Comparison of ENCODE assay signal across 1 cellular context in the genomic region with DNA sequence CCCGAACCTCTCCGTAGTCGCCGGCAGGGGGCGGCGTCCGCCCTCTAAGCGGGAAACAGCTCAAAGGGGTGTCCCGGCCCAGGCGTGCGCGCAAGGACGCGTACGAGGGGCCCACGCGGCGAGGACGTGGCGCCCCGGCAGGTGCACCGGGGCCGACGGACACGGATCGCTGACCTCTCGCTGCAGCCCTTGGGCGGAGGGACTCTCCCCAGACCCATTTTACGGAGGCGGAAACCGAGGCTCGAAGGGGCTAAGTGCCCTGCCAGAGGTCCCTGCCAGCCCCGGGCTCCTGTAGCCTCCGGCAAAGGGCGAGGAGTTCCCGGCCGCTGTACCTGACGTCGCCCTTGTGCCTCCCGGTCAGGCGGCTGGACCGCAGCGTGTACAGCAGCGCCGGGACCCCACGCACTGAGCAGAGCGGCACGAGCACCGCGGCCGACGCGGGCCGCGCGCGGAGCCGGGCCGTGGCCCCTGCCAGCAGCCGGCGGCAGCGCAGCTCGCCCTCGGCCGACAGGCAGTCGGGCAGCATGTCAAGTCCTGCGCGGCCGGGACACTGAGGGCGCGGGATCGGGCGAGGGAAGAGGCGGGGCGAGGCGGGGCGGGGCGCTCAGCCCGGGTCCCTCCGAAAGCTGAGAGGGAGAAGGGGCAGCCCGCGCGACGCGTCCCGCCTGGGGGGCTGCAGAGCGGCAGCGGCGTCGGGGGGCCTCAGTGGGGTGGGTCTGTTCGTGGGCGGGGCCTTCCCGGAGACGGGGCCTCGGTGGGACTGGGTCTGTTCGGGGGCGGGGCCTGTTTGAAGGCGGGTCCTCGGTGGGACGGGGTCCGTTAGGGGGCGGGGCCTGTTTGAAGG.
TF ChIP-seq lines count a peak whose summit lies in the region.

A gene with protein sequence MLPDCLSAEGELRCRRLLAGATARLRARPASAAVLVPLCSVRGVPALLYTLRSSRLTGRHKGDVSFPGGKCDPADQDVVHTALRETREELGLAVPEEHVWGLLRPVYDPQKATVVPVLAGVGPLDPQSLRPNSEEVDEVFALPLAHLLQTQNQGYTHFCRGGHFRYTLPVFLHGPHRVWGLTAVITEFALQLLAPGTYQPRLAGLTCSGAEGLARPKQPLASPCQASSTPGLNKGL (minus strand): TSS at position 552 of the 844 bp plus-strand sequence. CDS start 26 bp downstream, at position 526.

TF ChIP-seq in HepG2, 621 proteins besides CTCF, POLR2A, EP300 and RAD21 (continued from another document and continues in another):
- TF ChIP-seq, protein P1, sequence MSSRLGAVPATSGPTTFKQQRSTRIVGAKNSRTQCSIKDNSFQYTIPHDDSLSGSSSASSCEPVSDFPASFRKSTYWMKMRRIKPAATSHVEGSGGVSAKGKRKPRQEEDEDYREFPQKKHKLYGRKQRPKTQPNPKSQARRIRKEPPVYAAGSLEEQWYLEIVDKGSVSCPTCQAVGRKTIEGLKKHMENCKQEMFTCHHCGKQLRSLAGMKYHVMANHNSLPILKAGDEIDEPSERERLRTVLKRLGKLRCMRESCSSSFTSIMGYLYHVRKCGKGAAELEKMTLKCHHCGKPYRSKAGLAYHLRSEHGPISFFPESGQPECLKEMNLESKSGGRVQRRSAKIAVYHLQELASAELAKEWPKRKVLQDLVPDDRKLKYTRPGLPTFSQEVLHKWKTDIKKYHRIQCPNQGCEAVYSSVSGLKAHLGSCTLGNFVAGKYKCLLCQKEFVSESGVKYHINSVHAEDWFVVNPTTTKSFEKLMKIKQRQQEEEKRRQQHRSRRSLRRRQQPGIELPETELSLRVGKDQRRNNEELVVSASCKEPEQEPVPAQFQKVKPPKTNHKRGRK (CRISPR knock-in tag; IDR thresholded peaks at IDR 0.05), result no peak
- peak; percentile 75; the same call in 1 of the 2 replicates for TF ChIP-seq DMAP1 (CRISPR knock-in tag; IDR thresholded peaks at IDR 0.05)
- peak; percentile 55; the same call in 1 of the 2 replicates for TF ChIP-seq ZNF20 (CRISPR knock-in tag; IDR thresholded peaks at IDR 0.05)
- 0 out of 2 replicates have a peak, but pooled peaks have one; percentile 44 for TF ChIP-seq ZNF34 (CRISPR knock-in tag; IDR thresholded peaks at IDR 0.05; ENCODE audit: borderline replicate concordance)
- TF ChIP-seq, protein P2, sequence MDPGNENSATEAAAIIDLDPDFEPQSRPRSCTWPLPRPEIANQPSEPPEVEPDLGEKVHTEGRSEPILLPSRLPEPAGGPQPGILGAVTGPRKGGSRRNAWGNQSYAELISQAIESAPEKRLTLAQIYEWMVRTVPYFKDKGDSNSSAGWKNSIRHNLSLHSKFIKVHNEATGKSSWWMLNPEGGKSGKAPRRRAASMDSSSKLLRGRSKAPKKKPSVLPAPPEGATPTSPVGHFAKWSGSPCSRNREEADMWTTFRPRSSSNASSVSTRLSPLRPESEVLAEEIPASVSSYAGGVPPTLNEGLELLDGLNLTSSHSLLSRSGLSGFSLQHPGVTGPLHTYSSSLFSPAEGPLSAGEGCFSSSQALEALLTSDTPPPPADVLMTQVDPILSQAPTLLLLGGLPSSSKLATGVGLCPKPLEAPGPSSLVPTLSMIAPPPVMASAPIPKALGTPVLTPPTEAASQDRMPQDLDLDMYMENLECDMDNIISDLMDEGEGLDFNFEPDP (CRISPR knock-in tag; conservative IDR thresholded peaks at IDR 0.05), result no peak
- TF ChIP-seq ASH2L (IDR thresholded peaks at IDR 0.05; ENCODE audit: insufficient read length, low read depth, low read length), result no peak
- TF ChIP-seq ZMYM4 (CRISPR knock-in tag; IDR thresholded peaks at IDR 0.05), result no peak
- peak; percentile 43; the same call in 1 of the 2 replicates for TF ChIP-seq BHLHE40 (IDR thresholded peaks at IDR 0.05; ENCODE audit: low read length)
- TF ChIP-seq KAT2B (IDR thresholded peaks at IDR 0.05; ENCODE audit: borderline replicate concordance, low read depth, low read length), result no peak
- peak; percentile 70; the same call in 1 of the 2 replicates for TF ChIP-seq ZNF329 (CRISPR knock-in tag; IDR thresholded peaks at IDR 0.05; ENCODE audit: low read depth)
- TF ChIP-seq ZBTB42 (CRISPR knock-in tag; IDR thresholded peaks at IDR 0.05), result no peak
- peak; percentile 42 for TF ChIP-seq FOXA3 (CRISPR knock-in tag; IDR thresholded peaks at IDR 0.05)
- TF ChIP-seq EEA1 (CRISPR knock-in tag; IDR thresholded peaks at IDR 0.05; ENCODE audit: borderline replicate concordance), result 0 out of 2 replicates have a peak, but pooled peaks have one; percentile 55
- TF ChIP-seq, protein P3, sequence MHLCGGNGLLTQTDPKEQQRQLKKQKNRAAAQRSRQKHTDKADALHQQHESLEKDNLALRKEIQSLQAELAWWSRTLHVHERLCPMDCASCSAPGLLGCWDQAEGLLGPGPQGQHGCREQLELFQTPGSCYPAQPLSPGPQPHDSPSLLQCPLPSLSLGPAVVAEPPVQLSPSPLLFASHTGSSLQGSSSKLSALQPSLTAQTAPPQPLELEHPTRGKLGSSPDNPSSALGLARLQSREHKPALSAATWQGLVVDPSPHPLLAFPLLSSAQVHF (CRISPR knock-in tag; IDR thresholded peaks at IDR 0.05), result no peak; the same call in 1 of the 2 replicates
- no peak for TF ChIP-seq NPAS2 (CRISPR knock-in tag; IDR thresholded peaks at IDR 0.05; ENCODE audit: borderline replicate concordance)
- peak; percentile 89 for TF ChIP-seq ZNF777 (CRISPR knock-in tag; IDR thresholded peaks at IDR 0.05)
- TF ChIP-seq ZNF274 (CRISPR knock-in tag; IDR thresholded peaks at IDR 0.05), result peak; percentile 53; the same call in 1 of the 2 replicates
- TF ChIP-seq, protein P4, sequence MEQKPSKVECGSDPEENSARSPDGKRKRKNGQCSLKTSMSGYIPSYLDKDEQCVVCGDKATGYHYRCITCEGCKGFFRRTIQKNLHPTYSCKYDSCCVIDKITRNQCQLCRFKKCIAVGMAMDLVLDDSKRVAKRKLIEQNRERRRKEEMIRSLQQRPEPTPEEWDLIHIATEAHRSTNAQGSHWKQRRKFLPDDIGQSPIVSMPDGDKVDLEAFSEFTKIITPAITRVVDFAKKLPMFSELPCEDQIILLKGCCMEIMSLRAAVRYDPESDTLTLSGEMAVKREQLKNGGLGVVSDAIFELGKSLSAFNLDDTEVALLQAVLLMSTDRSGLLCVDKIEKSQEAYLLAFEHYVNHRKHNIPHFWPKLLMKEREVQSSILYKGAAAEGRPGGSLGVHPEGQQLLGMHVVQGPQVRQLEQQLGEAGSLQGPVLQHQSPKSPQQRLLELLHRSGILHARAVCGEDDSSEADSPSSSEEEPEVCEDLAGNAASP (CRISPR knock-in tag; IDR thresholded peaks at IDR 0.05; ENCODE audit: borderline replicate concordance), result peak; percentile 52; the same call in 1 of the 2 replicates
- no peak for TF ChIP-seq PRMT3 (CRISPR knock-in tag; IDR thresholded peaks at IDR 0.05; ENCODE audit: borderline replicate concordance, low read depth)
- TF ChIP-seq TBL1XR1 (IDR thresholded peaks at IDR 0.05; ENCODE audit: borderline replicate concordance, low read length, partially characterized antibody), result no peak
- TF ChIP-seq ZNF138 (CRISPR knock-in tag; IDR thresholded peaks at IDR 0.05; ENCODE audit: low read depth), result no peak
- TF ChIP-seq NFRKB (IDR thresholded peaks at IDR 0.05), result no peak
- TF ChIP-seq ATF7-NPFF (CRISPR knock-in tag; IDR thresholded peaks at IDR 0.05; ENCODE audit: low read depth), result peak; percentile 56
- TF ChIP-seq ZNF205 (CRISPR knock-in tag; IDR thresholded peaks at IDR 0.05), result peak; percentile 64; the same call in 1 of the 2 replicates
- TF ChIP-seq ZMYM3 (CRISPR knock-in tag; IDR thresholded peaks at IDR 0.05), result peak; percentile 96
- peak; percentile 50; the same call in 1 of the 2 replicates for TF ChIP-seq ARNTL (CRISPR knock-in tag; IDR thresholded peaks at IDR 0.05)
- TF ChIP-seq U2AF1 (optimal IDR thresholded peaks at IDR 0.05; ENCODE audit: low read depth, low read length), result no peak
- TF ChIP-seq KMT2A (CRISPR knock-in tag; IDR thresholded peaks at IDR 0.05), result no peak
- TF ChIP-seq ZNF530 (CRISPR knock-in tag; IDR thresholded peaks at IDR 0.05; ENCODE audit: low read depth), result no peak
- TF ChIP-seq NFE2 (CRISPR knock-in tag; IDR thresholded peaks at IDR 0.05), result no peak
- no peak for TF ChIP-seq PLRG1 (conservative IDR thresholded peaks at IDR 0.05)
- TF ChIP-seq HNF4A (CRISPR knock-in tag; IDR thresholded peaks at IDR 0.05), result peak; percentile 38; the same call in 1 of the 2 replicates
- TF ChIP-seq SP4 (CRISPR knock-in tag; IDR thresholded peaks at IDR 0.05), result no peak; the same call in 1 of the 2 replicates
- no peak for TF ChIP-seq MLLT10 (CRISPR knock-in tag; IDR thresholded peaks at IDR 0.05)
- TF ChIP-seq, protein P5, sequence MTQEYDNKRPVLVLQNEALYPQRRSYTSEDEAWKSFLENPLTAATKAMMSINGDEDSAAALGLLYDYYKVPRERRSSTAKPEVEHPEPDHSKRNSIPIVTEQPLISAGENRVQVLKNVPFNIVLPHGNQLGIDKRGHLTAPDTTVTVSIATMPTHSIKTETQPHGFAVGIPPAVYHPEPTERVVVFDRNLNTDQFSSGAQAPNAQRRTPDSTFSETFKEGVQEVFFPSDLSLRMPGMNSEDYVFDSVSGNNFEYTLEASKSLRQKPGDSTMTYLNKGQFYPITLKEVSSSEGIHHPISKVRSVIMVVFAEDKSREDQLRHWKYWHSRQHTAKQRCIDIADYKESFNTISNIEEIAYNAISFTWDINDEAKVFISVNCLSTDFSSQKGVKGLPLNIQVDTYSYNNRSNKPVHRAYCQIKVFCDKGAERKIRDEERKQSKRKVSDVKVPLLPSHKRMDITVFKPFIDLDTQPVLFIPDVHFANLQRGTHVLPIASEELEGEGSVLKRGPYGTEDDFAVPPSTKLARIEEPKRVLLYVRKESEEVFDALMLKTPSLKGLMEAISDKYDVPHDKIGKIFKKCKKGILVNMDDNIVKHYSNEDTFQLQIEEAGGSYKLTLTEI (CRISPR knock-in tag; conservative IDR thresholded peaks at IDR 0.05), result no peak
- no peak; the same call in 1 of the 2 replicates for TF ChIP-seq KDM5A (IDR thresholded peaks at IDR 0.05; ENCODE audit: borderline replicate concordance, low read length)
- peak; percentile 29; the same call in 1 of the 2 replicates for TF ChIP-seq ZNF766 (CRISPR knock-in tag; IDR thresholded peaks at IDR 0.05; ENCODE audit: borderline replicate concordance)
- TF ChIP-seq PCBP1 (IDR thresholded peaks at IDR 0.05; ENCODE audit: borderline replicate concordance, low read depth, low read length), result no peak
- TF ChIP-seq ZKSCAN1 (IDR thresholded peaks at IDR 0.05; ENCODE audit: low read length), result no peak
- peak; percentile 49; the same call in 1 of the 2 replicates for TF ChIP-seq FLYWCH1 (CRISPR knock-in tag; IDR thresholded peaks at IDR 0.05)
- no peak for TF ChIP-seq MTA3 (CRISPR knock-in tag; IDR thresholded peaks at IDR 0.05)
- TF ChIP-seq, protein P6, sequence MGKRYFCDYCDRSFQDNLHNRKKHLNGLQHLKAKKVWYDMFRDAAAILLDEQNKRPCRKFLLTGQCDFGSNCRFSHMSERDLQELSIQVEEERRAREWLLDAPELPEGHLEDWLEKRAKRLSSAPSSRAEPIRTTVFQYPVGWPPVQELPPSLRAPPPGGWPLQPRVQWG (CRISPR knock-in tag; IDR thresholded peaks at IDR 0.05; ENCODE audit: borderline replicate concordance, low read depth), result no peak
- peak; percentile 94 for TF ChIP-seq ZNF543 (CRISPR knock-in tag; IDR thresholded peaks at IDR 0.05)
- no peak for TF ChIP-seq TAF15 (IDR thresholded peaks at IDR 0.05; ENCODE audit: low read depth, low read length, poor library complexity, severe bottlenecking)
- TF ChIP-seq KLF11 (CRISPR knock-in tag; IDR thresholded peaks at IDR 0.05), result 0 out of 2 replicates have a peak, but pooled peaks have one; percentile 47
- no peak for TF ChIP-seq HNRNPUL1 (IDR thresholded peaks at IDR 0.05; ENCODE audit: low read depth, low read length)
- no peak for TF ChIP-seq DNMT3B (CRISPR knock-in tag; conservative IDR thresholded peaks at IDR 0.05)
- no peak for TF ChIP-seq PHB2 (IDR thresholded peaks at IDR 0.05; ENCODE audit: partially characterized antibody)
- TF ChIP-seq, protein P7, sequence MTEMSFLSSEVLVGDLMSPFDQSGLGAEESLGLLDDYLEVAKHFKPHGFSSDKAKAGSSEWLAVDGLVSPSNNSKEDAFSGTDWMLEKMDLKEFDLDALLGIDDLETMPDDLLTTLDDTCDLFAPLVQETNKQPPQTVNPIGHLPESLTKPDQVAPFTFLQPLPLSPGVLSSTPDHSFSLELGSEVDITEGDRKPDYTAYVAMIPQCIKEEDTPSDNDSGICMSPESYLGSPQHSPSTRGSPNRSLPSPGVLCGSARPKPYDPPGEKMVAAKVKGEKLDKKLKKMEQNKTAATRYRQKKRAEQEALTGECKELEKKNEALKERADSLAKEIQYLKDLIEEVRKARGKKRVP (CRISPR knock-in tag; IDR thresholded peaks at IDR 0.05), result no peak
- 0 out of 2 replicates have a peak, but pooled peaks have one; percentile 49 for TF ChIP-seq PAX8 (CRISPR knock-in tag; IDR thresholded peaks at IDR 0.05; ENCODE audit: borderline replicate concordance)
- 0 out of 2 replicates have a peak, but pooled peaks have one; percentile 5 for TF ChIP-seq POLR2AphosphoS5 (IDR thresholded peaks at IDR 0.05; ENCODE audit: low read depth, low read length)
- no peak for TF ChIP-seq XBP1 (CRISPR knock-in tag; IDR thresholded peaks at IDR 0.05)
- TF ChIP-seq ZFP37 (CRISPR knock-in tag; IDR thresholded peaks at IDR 0.05; ENCODE audit: borderline replicate concordance), result no peak
- no peak for TF ChIP-seq SNRNP70 (IDR thresholded peaks at IDR 0.05; ENCODE audit: low read depth, low read length)
- TF ChIP-seq, protein P8, sequence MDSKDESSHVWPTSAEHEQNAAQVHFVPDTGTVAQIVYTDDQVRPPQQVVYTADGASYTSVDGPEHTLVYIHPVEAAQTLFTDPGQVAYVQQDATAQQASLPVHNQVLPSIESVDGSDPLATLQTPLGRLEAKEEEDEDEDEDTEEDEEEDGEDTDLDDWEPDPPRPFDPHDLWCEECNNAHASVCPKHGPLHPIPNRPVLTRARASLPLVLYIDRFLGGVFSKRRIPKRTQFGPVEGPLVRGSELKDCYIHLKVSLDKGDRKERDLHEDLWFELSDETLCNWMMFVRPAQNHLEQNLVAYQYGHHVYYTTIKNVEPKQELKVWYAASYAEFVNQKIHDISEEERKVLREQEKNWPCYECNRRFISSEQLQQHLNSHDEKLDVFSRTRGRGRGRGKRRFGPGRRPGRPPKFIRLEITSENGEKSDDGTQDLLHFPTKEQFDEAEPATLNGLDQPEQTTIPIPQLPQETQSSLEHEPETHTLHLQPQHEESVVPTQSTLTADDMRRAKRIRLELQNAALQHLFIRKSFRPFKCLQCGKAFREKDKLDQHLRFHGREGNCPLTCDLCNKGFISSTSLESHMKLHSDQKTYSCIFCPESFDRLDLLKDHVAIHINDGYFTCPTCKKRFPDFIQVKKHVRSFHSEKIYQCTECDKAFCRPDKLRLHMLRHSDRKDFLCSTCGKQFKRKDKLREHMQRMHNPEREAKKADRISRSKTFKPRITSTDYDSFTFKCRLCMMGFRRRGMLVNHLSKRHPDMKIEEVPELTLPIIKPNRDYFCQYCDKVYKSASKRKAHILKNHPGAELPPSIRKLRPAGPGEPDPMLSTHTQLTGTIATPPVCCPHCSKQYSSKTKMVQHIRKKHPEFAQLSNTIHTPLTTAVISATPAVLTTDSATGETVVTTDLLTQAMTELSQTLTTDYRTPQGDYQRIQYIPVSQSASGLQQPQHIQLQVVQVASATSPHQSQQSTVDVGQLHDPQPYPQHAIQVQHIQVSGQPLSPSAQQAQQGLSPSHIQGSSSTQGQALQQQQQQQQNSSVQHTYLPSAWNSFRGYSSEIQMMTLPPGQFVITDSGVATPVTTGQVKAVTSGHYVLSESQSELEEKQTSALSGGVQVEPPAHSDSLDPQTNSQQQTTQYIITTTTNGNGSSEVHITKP (CRISPR knock-in tag; IDR thresholded peaks at IDR 0.05; ENCODE audit: low read depth), result no peak
- TF ChIP-seq PHF21A (CRISPR knock-in tag; IDR thresholded peaks at IDR 0.05), result 0 out of 2 replicates have a peak, but pooled peaks have one; percentile 60
- TF ChIP-seq TCF7L2 (IDR thresholded peaks at IDR 0.05; ENCODE audit: low read depth, low read length), result no peak
